In genomic region chr1:100267284-100267683, GRCh38 we compare ENCODE assay signal across 9 cellular contexts. TPM values are rescaled to one million over a fixed set of nuclear protein-coding genes. Genes with fewer than 3 reads are reported as not detected.
DNase-seq lines count a peak whose midpoint lies in the region; ATAC-seq, FAIRE-seq and TF ChIP-seq lines count a peak whose summit lies in the region.
"Had no signal": no experiment of that assay in that cellular context is flagged by ENCODE, and none has a peak within 500 bp of the region (broad histone marks: within the 10 kb centered on the region; RNA-seq: fewer than 3 reads in every experiment).

No MANE protein-coding gene starts in this region.

- 89% methylated on average over 1 of the region's 1 CpG for WGBS in pancreas, 2 donors

- H3K9me1 ChIP-seq in endothelial cell of umbilical vein (replicated peaks; ENCODE audit: control insufficient read depth, extremely low read depth, insufficient read depth, low read length): no peaks in the 10 kb centered on the region

- no peak overlapping the region for H3K27ac Mint-ChIP-seq in Calu3 (ENCODE audit: unreplicated experiment)

- H3K4me1 Mint-ChIP-seq in Calu3 (ENCODE audit: low read depth, unreplicated experiment): no peaks in the 10 kb centered on the region

- peak overlapping the region; percentile 67 to 88 for H3K4me3 ChIP-seq in Panc1 (ENCODE audit: low read depth in 2 of 2, low read length in 2 of 2)
- peak overlapping the region in 2 of 3 experiments; percentile 67 to 86 for H3K4me3 ChIP-seq in endothelial cell of umbilical vein (replicated peaks in 1 of 3; ENCODE audit: insufficient read depth in 1 of 3, low read depth in 1 of 3, low read length in 3 of 3)
- peak overlapping the region in 3 of 4 donors; percentile 77 to 100 (median 96) for H3K4me3 ChIP-seq in pancreas

- H3K36me3 Mint-ChIP-seq in Calu3 (ENCODE audit: insufficient read depth, unreplicated experiment): peaks cover 27% of the 10 kb centered on the region

- DNase-seq in Calu3: no peak
- no peak for DNase-seq in Panc1 (ENCODE audit: low read depth, low spot score)
- DNase-seq in endothelial cell of umbilical vein (ENCODE audit: low read depth, low spot score): no peak
- no peak for DNase-seq in pancreas
- DNase-seq in H4 (ENCODE audit: low spot score): no peak
- no peak for DNase-seq in NCI-H748 (lab: John Stamatoyannopoulos, UW; ENCODE audit: unreplicated experiment)
- DNase-seq in SW480 (ENCODE audit: low spot score): no peak
- DNase-seq: occipital lobe had no signal

- H3K4me3 Mint-ChIP-seq in Calu3 (ENCODE audit: low read depth, unreplicated experiment): peak overlapping the region; percentile 95

- no peak overlapping the region for H2AFZ ChIP-seq in endothelial cell of umbilical vein (ENCODE audit: low read depth, low read length)

- TF ChIP-seq POLR2A in endothelial cell of umbilical vein (IDR thresholded peaks at IDR 0.05; ENCODE audit: low read depth, low read length): no peak

- no TSS peak for BruUV-seq in Calu3 (replicated peaks; lab: Mats Ljungman, UMichigan)
- no TSS peak for BruUV-seq in Panc1 (replicated peaks; lab: Mats Ljungman, UMichigan)
- BruUV-seq in endothelial cell of umbilical vein (replicated peaks; lab: Mats Ljungman, UMichigan): TSS peak; percentile 22

- no peaks in the 10 kb centered on the region for H4K20me1 ChIP-seq in endothelial cell of umbilical vein (replicated peaks; ENCODE audit: control insufficient read depth, extremely low read depth, insufficient read depth, low read length)

- H3K4me1 ChIP-seq in Panc1 (ENCODE audit: control insufficient read depth, insufficient read depth, low read length): peaks cover 5% of the 10 kb centered on the region
- peaks cover 19% of the 10 kb centered on the region for H3K4me1 ChIP-seq in endothelial cell of umbilical vein (ENCODE audit: control insufficient read depth, extremely low read depth, insufficient read depth, low read length)
- peaks cover 4 to 16% (median 7%) of the 10 kb centered on the region in 3 donors for H3K4me1 ChIP-seq in pancreas

- H3K9me3 ChIP-seq in Panc1 (ENCODE audit: control insufficient read depth, insufficient read depth, low read depth, low read length) (no peaks in the 10 kb centered on the region), endothelial cell of umbilical vein (replicated peaks; ENCODE audit: control insufficient read depth, insufficient read depth, low read length) (no peaks in the 10 kb centered on the region), pancreas (no peaks in the 10 kb centered on the region)

- peaks cover 45% of the 10 kb centered on the region for H3K79me2 ChIP-seq in endothelial cell of umbilical vein (ENCODE audit: control insufficient read depth, insufficient read depth, low read length)

- dilution Hi-C loops in endothelial cell of umbilical vein (cut with MboI; ENCODE audit: extremely low pct_ligation_motif_present, low sequenced_read_pairs): no loop called here

- in situ Hi-C loops in Panc1 (cut with HindIII; ENCODE audit: low pct_unique_long_range_greater_than_20kb, low sequenced_read_pairs): no loop called here

- no peaks in the 10 kb centered on the region for H3K9me3 Mint-ChIP-seq in Calu3 (ENCODE audit: low read depth, unreplicated experiment)

- H3K4me2 ChIP-seq in endothelial cell of umbilical vein (ENCODE audit: insufficient read depth, low read length): peak overlapping the region; percentile 93

- H3K27me3 ChIP-seq in Panc1 (ENCODE audit: control insufficient read depth, insufficient read depth, low read length) (no peaks in the 10 kb centered on the region), endothelial cell of umbilical vein (ENCODE audit: control insufficient read depth in 2 of 2, insufficient read depth in 2 of 2, low read length in 2 of 2) (no peaks in the 10 kb centered on the region), pancreas (no peaks in the 10 kb centered on the region)

- H3K36me3 ChIP-seq in Panc1 (ENCODE audit: control insufficient read depth, insufficient read depth, low read length): peaks cover 22% of the 10 kb centered on the region
- H3K36me3 ChIP-seq in endothelial cell of umbilical vein (ENCODE audit: control insufficient read depth in 2 of 2, extremely low read depth in 1 of 2, insufficient read depth in 2 of 2, low read length in 2 of 2): peaks cover 13 to 22% of the 10 kb centered on the region in 2 experiments
- peaks cover 0 to 19% (median 3%) of the 10 kb centered on the region in 3 donors for H3K36me3 ChIP-seq in pancreas

- H3K27me3 Mint-ChIP-seq in Calu3 (ENCODE audit: unreplicated experiment): no peaks in the 10 kb centered on the region

- ATAC-seq in Panc1 (no peak), pancreas (no peak), GM19324 (IDR thresholded peaks at IDR 0.05; ENCODE audit: low FRiP score, unreplicated experiment) (no peak)

- intact Hi-C loops in Calu3 (cut with micrococcal nuclease; ENCODE audit: unreplicated experiment) (no loop called here), Panc1 (cut with micrococcal nuclease; ENCODE audit: unreplicated experiment) (no loop called here), endothelial cell of umbilical vein (cut with micrococcal nuclease) (loop anchor here (2.0 to 5.0 kb wide), 3 partner anchors 26 to 228 kb away; a partner anchor contains a TSS), pancreas (cut with DNase I) (no loop called here)

- peak overlapping the region; percentile 89 for H3K27ac ChIP-seq in Panc1 (ENCODE audit: low read length)
- H3K27ac ChIP-seq in endothelial cell of umbilical vein (ENCODE audit: insufficient read depth, low read depth, low read length): no peak overlapping the region
- no peak overlapping the region for H3K27ac ChIP-seq in pancreas

- peak overlapping the region; percentile 78 for H3K9ac ChIP-seq in endothelial cell of umbilical vein (replicated peaks; ENCODE audit: extremely low read depth, insufficient read depth, low read length)

- TF ChIP-seq CTCF in Calu3 (IDR thresholded peaks at IDR 0.05; ENCODE audit: unreplicated experiment): no peak
- TF ChIP-seq CTCF in Panc1 (IDR thresholded peaks at IDR 0.05): no peak
- no peak for TF ChIP-seq CTCF in endothelial cell of umbilical vein (IDR thresholded peaks at IDR 0.05; ENCODE audit: extremely low read depth in 1 of 2, insufficient read depth in 1 of 2, low read depth in 1 of 2, low read length in 2 of 2)
- no peak for TF ChIP-seq CTCF in pancreas (IDR thresholded peaks at IDR 0.05)

- FAIRE-seq in endothelial cell of umbilical vein (lab: Jason Lieb, UNC): no peak
- FAIRE-seq in pancreas (lab: Jason Lieb, UNC): no peak

- CTCF ChIA-PET in Calu3 (lab: Charles Lee) (no interaction called here), Panc1 (lab: Charles Lee) (no interaction called here), endothelial cell of umbilical vein (lab: Charles Lee) (interaction anchor here (0.9 to 2.6 kb wide), 7 partner anchors 22 to 601 kb away, joined by 3 to 13 read pairs (median 8); partner anchors contain the start of gene CDC14A)

- POLR2A ChIA-PET in Panc1 (lab: Charles Lee): interaction anchor here (0.9 kb wide), 1 partner anchor 84 kb away, joined by 4 read pairs; no protein-coding TSS in a partner anchor
- POLR2A ChIA-PET in endothelial cell of umbilical vein (lab: Charles Lee): interaction anchor here (2.0 kb wide), 1 partner anchor 85 kb away, joined by 6 read pairs; the partner anchor contains the start of gene CDC14A

TF ChIP-seq in endothelial cell of umbilical vein, 7 proteins besides CTCF, POLR2A, EP300 and RAD21:
- TF ChIP-seq GATA2 (IDR thresholded peaks at IDR 0.05; ENCODE audit: insufficient read depth, insufficient read length, low read depth, low read length) (no peak), MYC (IDR thresholded peaks at IDR 0.05; ENCODE audit: low read depth, low read length) (no peak), POLR2AphosphoS5 (IDR thresholded peaks at IDR 0.05; ENCODE audit: insufficient read depth, low read depth, low read length) (no peak)
- TF ChIP-seq, protein P1, sequence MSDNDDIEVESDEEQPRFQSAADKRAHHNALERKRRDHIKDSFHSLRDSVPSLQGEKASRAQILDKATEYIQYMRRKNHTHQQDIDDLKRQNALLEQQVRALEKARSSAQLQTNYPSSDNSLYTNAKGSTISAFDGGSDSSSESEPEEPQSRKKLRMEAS (IDR thresholded peaks at IDR 0.05; ENCODE audit: insufficient read depth, insufficient read length): no peak

RNA-seq across cellular contexts. Expression of gene RTCA, which starts 1.3 kb away (rescaled TPM):
- 21.7 and 25.7 TPM in 2 replicates for total RNA-seq in Calu3 (2022)
- 33.1 TPM for total RNA-seq in Panc1 (2021; ENCODE audit: unreplicated experiment)
- 19.5 TPM for polyA plus RNA-seq in Panc1 (2012; ENCODE audit: insufficient read length)
- total RNA-seq in endothelial cell of umbilical vein: 44.8 and 46.6 TPM in 2 replicates
- polyA plus RNA-seq in endothelial cell of umbilical vein: 18.8 and 20.3 TPM in 2 replicates
- polyA plus RNA-seq in endothelial cell of umbilical vein (2011; cell fraction: cytosol; rRNA removed): 22.3 and 23.7 TPM in 2 replicates
- polyA plus RNA-seq in endothelial cell of umbilical vein (2011; cell fraction: nucleus; rRNA removed): 24.3 and 29.7 TPM in 2 replicates
- 34.5 and 46.9 TPM in 2 replicates for polyA plus RNA-seq in endothelial cell of umbilical vein (2012)
- 19.7 and 25.7 TPM in 2 replicates for polyA minus RNA-seq in endothelial cell of umbilical vein
- polyA minus RNA-seq in endothelial cell of umbilical vein (2011; cell fraction: cytosol; rRNA and poly(A)+ RNA removed): 9.3 TPM
- polyA minus RNA-seq in endothelial cell of umbilical vein (2011; cell fraction: nucleus; rRNA and poly(A)+ RNA removed): 21.9 and 31.1 TPM in 2 replicates
- 10 to 100 TPM; 14.7 to 21.9 (median 19.5) TPM for total RNA-seq in pancreas
- polyA plus RNA-seq in pancreas: 10 to 100 TPM; 15.9 to 19.3 TPM
- 31.3 and 31.4 TPM in 2 replicates for total RNA-seq in H4 (2014; rRNA removed; shearing (Covaris generic))

RNA-seq across cellular contexts. Expression of gene DBT, which starts 17.6 kb away (rescaled TPM):
- 9.4 and 10.4 TPM in 2 replicates for total RNA-seq in Calu3 (2022)
- total RNA-seq in Panc1 (2021; ENCODE audit: unreplicated experiment): 5.2 TPM
- 1.2 TPM for polyA plus RNA-seq in Panc1 (2012; ENCODE audit: insufficient read length)
- 7.9 and 9.0 TPM in 2 replicates for total RNA-seq in endothelial cell of umbilical vein
- polyA plus RNA-seq in endothelial cell of umbilical vein: 1.3 and 1.6 TPM in 2 replicates
- polyA plus RNA-seq in endothelial cell of umbilical vein (2011; cell fraction: cytosol; rRNA removed): 1.9 and 2.4 TPM in 2 replicates
- polyA plus RNA-seq in endothelial cell of umbilical vein (2011; cell fraction: nucleus; rRNA removed): 4.8 and 7.4 TPM in 2 replicates
- polyA plus RNA-seq in endothelial cell of umbilical vein (2012): 8.2 and 8.4 TPM in 2 replicates
- polyA minus RNA-seq in endothelial cell of umbilical vein: 6.2 and 6.3 TPM in 2 replicates
- 4.6 TPM for polyA minus RNA-seq in endothelial cell of umbilical vein (2011; cell fraction: cytosol; rRNA and poly(A)+ RNA removed)
- 9.9 and 11.2 TPM in 2 replicates for polyA minus RNA-seq in endothelial cell of umbilical vein (2011; cell fraction: nucleus; rRNA and poly(A)+ RNA removed)
- total RNA-seq in pancreas: 10 to 100 TPM in 2 of 6 donors, 1 to 10 TPM in 4; 7.6 to 12.8 (median 9.8) TPM
- polyA plus RNA-seq in pancreas: 1 to 10 TPM; 1.7 to 3.0 TPM
- total RNA-seq in H4 (2014; rRNA removed; shearing (Covaris generic)): 4.7 and 7.8 TPM in 2 replicates
